Comparison of ENCODE assay signal across 10 cellular contexts in genomic region chr2:222568866-222569265, GRCh38.
DNase-seq lines count a peak whose midpoint lies in the region; ATAC-seq and TF ChIP-seq lines count a peak whose summit lies in the region.
"Had no signal": no experiment of that assay in that cellular context is flagged by ENCODE, and none has a peak within 500 bp of the region (broad histone marks: within the 10 kb centered on the region; RNA-seq: fewer than 3 reads in every experiment).

No MANE protein-coding gene starts in this region.

- no peaks in the 10 kb centered on the region for H3K9me3 ChIP-seq in psoas muscle
- H3K9me3 ChIP-seq: upper lobe of left lung had no signal

- H3K4me1 ChIP-seq in psoas muscle: peaks cover 38% of the 10 kb centered on the region

- peak overlapping the region; percentile 31 for H3K4me3 ChIP-seq in psoas muscle
- H3K4me3 ChIP-seq: upper lobe of left lung had no signal

- no peak for TF ChIP-seq POLR2A in erythroblast (IDR thresholded peaks at IDR 0.05; ENCODE audit: low read length)

- WGBS in psoas muscle, 3 donors: 12 to 16% (median 12%) methylated on average over 4 of the region's 4 CpGs

- in situ Hi-C loops in GM13977 (cut with MboI; ENCODE audit: low pct_unique_long_range_greater_than_20kb, low sequenced_read_pairs, unreplicated experiment): loop anchor here (25.0 kb wide), 1 partner anchor 507 kb away; no protein-coding TSS in a partner anchor

- ATAC-seq in psoas muscle (peak; percentile 74 to 94 (median 82)), HG02798 (IDR thresholded peaks at IDR 0.05; ENCODE audit: poor library complexity, unreplicated experiment) (no peak)

- intact Hi-C loops in psoas muscle (cut with DNase I): no loop called here
- intact Hi-C loops in head of caudate nucleus (cut with DNase I): no loop called here

- no peaks in the 10 kb centered on the region for H3K27me3 ChIP-seq in psoas muscle (ENCODE audit: insufficient read depth in 3 of 3, low read length in 2 of 3)
- H3K27me3 ChIP-seq: upper lobe of left lung had no signal

- peak; percentile 25 for DNase-seq in GM03348 (ENCODE audit: low spot score)
- peak; percentile 83 for DNase-seq in NCI-H2107 treated with DMSO at 0.1 percent for 48 hours (lab: John Stamatoyannopoulos, UW; ENCODE audit: unreplicated experiment)
- DNase-seq in cerebellum (ENCODE audit: low spot score): peak; percentile 59
- peak; percentile 46 to 70 for DNase-seq in psoas muscle
- no peak for DNase-seq in GM13977 (ENCODE audit: low spot score)
- DNase-seq in erythroblast (lab: John Stamatoyannopoulos, UW): no peak
- DNase-seq in head of caudate nucleus: no peak
- DNase-seq: naive B cell, upper lobe of left lung had no signal

- TF ChIP-seq CTCF in psoas muscle (IDR thresholded peaks at IDR 0.05) (no peak), GM13977 (IDR thresholded peaks at IDR 0.05; ENCODE audit: extremely low read depth, insufficient read depth, missing control alignments) (no peak)

- peaks cover 3 to 19% of the 10 kb centered on the region in 2 donors for H3K36me3 ChIP-seq in psoas muscle (ENCODE audit: insufficient read depth in 1 of 2, low read depth in 1 of 2)

- H3K27ac ChIP-seq in psoas muscle: peak overlapping the region; percentile 79
- H3K27ac ChIP-seq: upper lobe of left lung had no signal

Comparison
In these comparisons a context has a peak if more than half of its experiments do, and no peak if none do; other contexts are left out.
1. DNase-seq: peak in GM03348 (single experiment), NCI-H2107 treated with DMSO at 0.1 percent for 48 hours (single experiment), cerebellum (single experiment) and psoas muscle (2 of 2); none in GM13977 (single experiment), erythroblast (0 of 2) and head of caudate nucleus (0 of 42).